29 cellular contexts compared by ENCODE assay signal in genomic region chr3:106570426-106570825, GRCh38.
"Had no signal": no experiment of that assay in that cellular context is flagged by ENCODE, and none has a peak within 500 bp of the region (broad histone marks: within the 10 kb centered on the region; RNA-seq: fewer than 3 reads in every experiment).

No MANE protein-coding gene starts in this region.

- H3K36me3 ChIP-seq: brain microvascular endothelial cell, Peyer's patch, SJCRH30, WERI-Rb-1 had no signal

- DNase-seq: activated CD4-positive, alpha-beta memory T cell treated with anti-CD3 and anti-CD28 coated beads, Interleukin-2, amount 10 ng/mL, durations not matched to agents 7 days and 5 days; activated CD4-positive, alpha-beta T cell treated with anti-CD3 and anti-CD28 coated beads for 36 hours; activated CD4-positive, alpha-beta T cell treated with anti-CD3 and anti-CD28 coated beads, Interleukin-2, amount 50 U/mL, for 1 hour; activated gamma-delta T cell; activated naive CD4-positive, alpha-beta T cell treated with anti-CD3 and anti-CD28 coated beads for 36 hours; activated T-cell treated with anti-CD3 and anti-CD28 coated beads for 4 hours; activated T-cell treated with anti-CD3 and anti-CD28 coated beads, Interleukin-2, amount 50 U/mL, for 48 hours; amygdala; brain microvascular endothelial cell; caudate nucleus; Kasumi-1; KBM-7; NCI-H1092; NCI-H1417; NCI-H1694; NCI-H2029; NCI-H2107; NCI-H2171 treated with DMSO at 0.1 percent for 48 hours; NCI-H226; NCI-H526; NK-92 treated with Interleukin-12 subunit alpha and Interleukin-12 subunit beta, amount 100 ng/mL, for 24 hours; OCI-M1; Peyer's patch; Right ventricle myocardium superior; SJCRH30; T1000; WERI-Rb-1 had no signal

- H3K27me3 ChIP-seq: brain microvascular endothelial cell, Peyer's patch, SJCRH30 had no signal

- H3K27ac ChIP-seq: brain microvascular endothelial cell, Peyer's patch, RWPE1, SJCRH30, WERI-Rb-1 had no signal

- H3K9me3 ChIP-seq: Peyer's patch, SJCRH30 had no signal

- ATAC-seq: activated CD4-positive, alpha-beta T cell treated with anti-CD3 and anti-CD28 coated beads for 36 hours; activated T-helper 17 cell treated with anti-CD3 and anti-CD28 coated beads, Interleukin-2, amount 50 U/mL, for 72 hours had no signal

- H3K4me1 ChIP-seq: Peyer's patch, SJCRH30 had no signal

- H3K4me3 ChIP-seq: Peyer's patch, SJCRH30 had no signal
